In the genomic region with DNA sequence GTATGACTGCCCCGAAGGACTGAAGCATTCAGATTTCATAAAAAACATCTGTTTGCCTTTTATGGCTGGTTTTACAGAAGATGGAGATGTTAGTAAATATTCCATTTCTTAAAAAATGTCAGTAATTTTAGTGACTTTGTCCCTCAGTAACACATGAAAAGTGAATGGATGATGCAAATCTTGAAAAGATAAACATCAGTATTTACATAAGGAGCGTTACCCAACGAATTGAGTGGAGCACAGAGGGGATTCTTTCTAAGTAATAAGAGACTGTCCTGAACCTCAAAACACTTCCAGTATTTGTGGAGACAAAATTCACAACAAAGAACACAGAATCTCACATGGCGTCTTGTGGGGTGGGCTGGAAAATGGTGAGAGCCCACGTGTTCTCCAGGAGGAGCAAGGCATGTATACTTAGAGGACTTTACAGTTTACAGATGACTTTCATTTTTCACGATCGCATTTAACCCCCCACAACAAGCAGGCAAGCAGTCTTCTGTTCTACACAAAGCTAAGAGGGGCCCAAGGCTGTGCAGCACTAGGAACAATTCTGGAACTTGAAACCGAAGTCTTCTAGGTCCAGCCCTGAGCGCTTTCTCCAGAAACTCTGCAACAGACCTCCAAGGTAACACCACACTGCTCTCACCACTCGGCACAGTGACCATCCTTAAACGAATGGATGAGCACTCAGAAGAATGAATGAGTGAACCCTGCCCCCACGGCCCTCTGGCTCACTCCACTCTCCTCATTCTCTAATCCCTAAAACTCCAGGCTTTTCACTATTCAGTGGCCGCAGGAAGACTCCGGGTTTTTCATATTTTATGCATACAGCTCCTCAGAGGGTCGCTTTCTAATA, we compare ENCODE assay signal across 1 cellular context.
TF ChIP-seq lines count a peak whose summit lies in the region.

No MANE protein-coding gene starts in this region.

TF ChIP-seq in WTC11, 78 proteins besides CTCF, POLR2A, EP300 and RAD21 (continued from another document):
- TF ChIP-seq, protein P1, sequence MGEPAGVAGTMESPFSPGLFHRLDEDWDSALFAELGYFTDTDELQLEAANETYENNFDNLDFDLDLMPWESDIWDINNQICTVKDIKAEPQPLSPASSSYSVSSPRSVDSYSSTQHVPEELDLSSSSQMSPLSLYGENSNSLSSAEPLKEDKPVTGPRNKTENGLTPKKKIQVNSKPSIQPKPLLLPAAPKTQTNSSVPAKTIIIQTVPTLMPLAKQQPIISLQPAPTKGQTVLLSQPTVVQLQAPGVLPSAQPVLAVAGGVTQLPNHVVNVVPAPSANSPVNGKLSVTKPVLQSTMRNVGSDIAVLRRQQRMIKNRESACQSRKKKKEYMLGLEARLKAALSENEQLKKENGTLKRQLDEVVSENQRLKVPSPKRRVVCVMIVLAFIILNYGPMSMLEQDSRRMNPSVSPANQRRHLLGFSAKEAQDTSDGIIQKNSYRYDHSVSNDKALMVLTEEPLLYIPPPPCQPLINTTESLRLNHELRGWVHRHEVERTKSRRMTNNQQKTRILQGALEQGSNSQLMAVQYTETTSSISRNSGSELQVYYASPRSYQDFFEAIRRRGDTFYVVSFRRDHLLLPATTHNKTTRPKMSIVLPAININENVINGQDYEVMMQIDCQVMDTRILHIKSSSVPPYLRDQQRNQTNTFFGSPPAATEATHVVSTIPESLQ (CRISPR knock-in tag; IDR thresholded peaks at IDR 0.05) = no peak
- TF ChIP-seq ZNF138 (CRISPR knock-in tag; conservative IDR thresholded peaks at IDR 0.05) (no peak), ZNF219 (CRISPR knock-in tag; IDR thresholded peaks at IDR 0.05; ENCODE audit: borderline replicate concordance) (no peak), CREB1 (CRISPR knock-in tag; IDR thresholded peaks at IDR 0.05) (no peak), GTF2I (CRISPR knock-in tag; conservative IDR thresholded peaks at IDR 0.05) (no peak)
- TF ChIP-seq, protein P2, sequence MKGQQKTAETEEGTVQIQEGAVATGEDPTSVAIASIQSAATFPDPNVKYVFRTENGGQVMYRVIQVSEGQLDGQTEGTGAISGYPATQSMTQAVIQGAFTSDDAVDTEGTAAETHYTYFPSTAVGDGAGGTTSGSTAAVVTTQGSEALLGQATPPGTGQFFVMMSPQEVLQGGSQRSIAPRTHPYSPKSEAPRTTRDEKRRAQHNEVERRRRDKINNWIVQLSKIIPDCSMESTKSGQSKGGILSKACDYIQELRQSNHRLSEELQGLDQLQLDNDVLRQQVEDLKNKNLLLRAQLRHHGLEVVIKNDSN (CRISPR knock-in tag; IDR thresholded peaks at IDR 0.05) = no peak
- TF ChIP-seq, protein P3, sequence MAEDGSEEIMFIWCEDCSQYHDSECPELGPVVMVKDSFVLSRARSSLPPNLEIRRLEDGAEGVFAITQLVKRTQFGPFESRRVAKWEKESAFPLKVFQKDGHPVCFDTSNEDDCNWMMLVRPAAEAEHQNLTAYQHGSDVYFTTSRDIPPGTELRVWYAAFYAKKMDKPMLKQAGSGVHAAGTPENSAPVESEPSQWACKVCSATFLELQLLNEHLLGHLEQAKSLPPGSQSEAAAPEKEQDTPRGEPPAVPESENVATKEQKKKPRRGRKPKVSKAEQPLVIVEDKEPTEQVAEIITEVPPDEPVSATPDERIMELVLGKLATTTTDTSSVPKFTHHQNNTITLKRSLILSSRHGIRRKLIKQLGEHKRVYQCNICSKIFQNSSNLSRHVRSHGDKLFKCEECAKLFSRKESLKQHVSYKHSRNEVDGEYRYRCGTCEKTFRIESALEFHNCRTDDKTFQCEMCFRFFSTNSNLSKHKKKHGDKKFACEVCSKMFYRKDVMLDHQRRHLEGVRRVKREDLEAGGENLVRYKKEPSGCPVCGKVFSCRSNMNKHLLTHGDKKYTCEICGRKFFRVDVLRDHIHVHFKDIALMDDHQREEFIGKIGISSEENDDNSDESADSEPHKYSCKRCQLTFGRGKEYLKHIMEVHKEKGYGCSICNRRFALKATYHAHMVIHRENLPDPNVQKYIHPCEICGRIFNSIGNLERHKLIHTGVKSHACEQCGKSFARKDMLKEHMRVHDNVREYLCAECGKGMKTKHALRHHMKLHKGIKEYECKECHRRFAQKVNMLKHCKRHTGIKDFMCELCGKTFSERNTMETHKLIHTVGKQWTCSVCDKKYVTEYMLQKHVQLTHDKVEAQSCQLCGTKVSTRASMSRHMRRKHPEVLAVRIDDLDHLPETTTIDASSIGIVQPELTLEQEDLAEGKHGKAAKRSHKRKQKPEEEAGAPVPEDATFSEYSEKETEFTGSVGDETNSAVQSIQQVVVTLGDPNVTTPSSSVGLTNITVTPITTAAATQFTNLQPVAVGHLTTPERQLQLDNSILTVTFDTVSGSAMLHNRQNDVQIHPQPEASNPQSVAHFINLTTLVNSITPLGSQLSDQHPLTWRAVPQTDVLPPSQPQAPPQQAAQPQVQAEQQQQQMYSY (CRISPR knock-in tag; IDR thresholded peaks at IDR 0.05) = no peak
- TF ChIP-seq, protein P4, sequence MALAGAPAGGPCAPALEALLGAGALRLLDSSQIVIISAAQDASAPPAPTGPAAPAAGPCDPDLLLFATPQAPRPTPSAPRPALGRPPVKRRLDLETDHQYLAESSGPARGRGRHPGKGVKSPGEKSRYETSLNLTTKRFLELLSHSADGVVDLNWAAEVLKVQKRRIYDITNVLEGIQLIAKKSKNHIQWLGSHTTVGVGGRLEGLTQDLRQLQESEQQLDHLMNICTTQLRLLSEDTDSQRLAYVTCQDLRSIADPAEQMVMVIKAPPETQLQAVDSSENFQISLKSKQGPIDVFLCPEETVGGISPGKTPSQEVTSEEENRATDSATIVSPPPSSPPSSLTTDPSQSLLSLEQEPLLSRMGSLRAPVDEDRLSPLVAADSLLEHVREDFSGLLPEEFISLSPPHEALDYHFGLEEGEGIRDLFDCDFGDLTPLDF (CRISPR knock-in tag; IDR thresholded peaks at IDR 0.05) = no peak
